In genomic region chr10:124185074-124185473, GRCh38 we compare ENCODE assay signal across 21 cellular contexts.
"Had no signal": no experiment of that assay in that cellular context is flagged by ENCODE, and none has a peak within 500 bp of the region (broad histone marks: within the 10 kb centered on the region; RNA-seq: fewer than 3 reads in every experiment).

No MANE protein-coding gene starts in this region.

- H3K36me3 Mint-ChIP-seq: activated naive CD8-positive, alpha-beta T cell treated with anti-CD3 and anti-CD28 coated beads for 36 hours; naive thymus-derived CD8-positive, alpha-beta T cell had no signal

- ATAC-seq: naive thymus-derived CD8-positive, alpha-beta T cell; stimulated activated naive CD8-positive, alpha-beta T cell treated with anti-CD3 and anti-CD28 coated beads, Interleukin-15, amount 100 ng/mL, for 72 hours had no signal

- H3K9me3 ChIP-seq: suprapubic skin, transverse colon, vagina had no signal

- H3K27ac Mint-ChIP-seq: activated naive CD8-positive, alpha-beta T cell treated with anti-CD3 and anti-CD28 coated beads for 36 hours; naive thymus-derived CD8-positive, alpha-beta T cell; stimulated activated naive CD8-positive, alpha-beta T cell treated with anti-CD3 and anti-CD28 coated beads, Interleukin-15, amount 100 ng/mL, for 72 hours had no signal

- FAIRE-seq: endothelial cell of umbilical vein, islet of Langerhans had no signal

- DNase-seq: activated CD4-positive, alpha-beta T cell treated with anti-CD3 and anti-CD28 coated beads, Interleukin-2, amount 50 U/mL, for 4 hours; activated naive CD8-positive, alpha-beta T cell treated with anti-CD3 and anti-CD28 coated beads for 36 hours; amniotic stem cell; dermis blood vessel endothelial cell; effector memory CD4-positive, alpha-beta T cell; foreskin fibroblast; hippocampal formation; mesenchymal stem cell; naive thymus-derived CD8-positive, alpha-beta T cell; posterior cingulate gyrus; stimulated activated CD4-positive, alpha-beta T cell treated with anti-CD3 and anti-CD28 coated beads, Interleukin-15, amount 100 ng/mL, for 24 hours; stimulated activated CD4-positive, alpha-beta T cell treated with anti-CD3 and anti-CD28 coated beads, Interleukin-2, amount 100 ng/mL, for 48 hours; stimulated activated naive CD8-positive, alpha-beta T cell treated with anti-CD3 and anti-CD28 coated beads, Interleukin-15, amount 100 ng/mL, for 72 hours; SW 1271; T-helper 2 cell; transverse colon; WERI-Rb-1 had no signal

- H3K27ac ChIP-seq: suprapubic skin, transverse colon, vagina, WERI-Rb-1 had no signal

- H3K4me1 ChIP-seq: suprapubic skin, transverse colon, vagina had no signal

- H3K4me3 ChIP-seq: suprapubic skin, transverse colon, vagina had no signal

- H3K9me3 Mint-ChIP-seq: activated naive CD8-positive, alpha-beta T cell treated with anti-CD3 and anti-CD28 coated beads for 36 hours; naive thymus-derived CD8-positive, alpha-beta T cell; stimulated activated naive CD8-positive, alpha-beta T cell treated with anti-CD3 and anti-CD28 coated beads, Interleukin-15, amount 100 ng/mL, for 72 hours had no signal

- H3K4me3 Mint-ChIP-seq: activated naive CD8-positive, alpha-beta T cell treated with anti-CD3 and anti-CD28 coated beads for 36 hours; naive thymus-derived CD8-positive, alpha-beta T cell; stimulated activated naive CD8-positive, alpha-beta T cell treated with anti-CD3 and anti-CD28 coated beads, Interleukin-15, amount 100 ng/mL, for 72 hours had no signal

- H3K27me3 Mint-ChIP-seq: activated naive CD8-positive, alpha-beta T cell treated with anti-CD3 and anti-CD28 coated beads for 36 hours had no signal

- H3K36me3 ChIP-seq: suprapubic skin, transverse colon, vagina, WERI-Rb-1 had no signal

- H3K27me3 ChIP-seq: suprapubic skin, transverse colon, vagina had no signal
